19 cellular contexts compared by ENCODE assay signal in the genomic region with DNA sequence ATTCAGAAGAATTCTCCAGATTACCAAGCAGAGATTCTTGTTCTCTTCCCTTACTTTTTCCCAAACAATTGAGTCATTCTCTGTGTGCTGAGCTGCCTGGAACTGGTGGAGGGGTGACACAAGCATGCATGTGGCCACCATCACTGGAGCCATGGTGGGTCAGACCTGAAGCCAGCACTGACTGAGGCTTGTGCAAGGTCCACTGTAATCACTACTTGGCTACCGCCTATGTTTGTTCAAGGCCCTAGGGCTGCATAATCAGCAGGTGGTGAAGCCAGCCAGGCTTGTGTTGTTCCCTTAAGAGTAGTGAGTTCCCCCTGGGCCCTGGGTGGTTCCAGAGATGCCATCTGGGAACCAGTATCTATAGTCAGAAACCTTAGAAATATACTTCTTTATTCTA.
DNase-seq lines count a peak whose midpoint lies in the region; ATAC-seq and TF ChIP-seq lines count a peak whose summit lies in the region.
"Had no signal": no experiment of that assay in that cellular context is flagged by ENCODE, and none has a peak within 500 bp of the region (broad histone marks: within the 10 kb centered on the region; RNA-seq: fewer than 3 reads in every experiment).

No MANE protein-coding gene starts in this region.

- no peak overlapping the region for H3K27ac ChIP-seq in body of pancreas
- no peak overlapping the region for H3K27ac ChIP-seq in right lobe of liver
- H3K27ac ChIP-seq in upper lobe of right lung = no peak overlapping the region
- H3K27ac ChIP-seq: BLaER1, C4-2B, GM23248 had no signal

- TF ChIP-seq POLR2A in body of pancreas (IDR thresholded peaks at IDR 0.05) (no peak), right lobe of liver (IDR thresholded peaks at IDR 0.05) (no peak)

- DNase-seq in body of pancreas (peak; percentile 11 to 16 (median 14)), right lobe of liver (peak in 1 of 3 donors; percentile 23), upper lobe of right lung (no peak), left colon (no peak)
- DNase-seq: Caco-2; CD4-positive, CD25-positive, alpha-beta regulatory T cell; CD8-positive, alpha-beta T cell; DMS 273 treated with DMSO at 0.1 percent for 48 hours; DMS79; EL; GDM1; GM23248; H7; HCEC 1CT had no signal

- 17 to 36% methylated on average over 1 of the region's 1 CpG for WGBS in body of pancreas, 2 donors
- WGBS in right lobe of liver (ENCODE audit: insufficient coverage, low coverage, low lambda C conversion rate, missing lambda C conversion rate) = no CpG with 5 or more reads among the region's 1 CpG

- TF ChIP-seq CTCF in body of pancreas (IDR thresholded peaks at IDR 0.05) (no peak), right lobe of liver (IDR thresholded peaks at IDR 0.05) (no peak), upper lobe of right lung (IDR thresholded peaks at IDR 0.05) (no peak)

- H3K4me3 ChIP-seq in body of pancreas = no peak overlapping the region
- H3K4me3 ChIP-seq in right lobe of liver = no peak overlapping the region
- no peak overlapping the region for H3K4me3 ChIP-seq in upper lobe of right lung
- H3K4me3 ChIP-seq: BLaER1, GM12878, GM23248 had no signal

- ATAC-seq in body of pancreas = peak; percentile 45
- peak; percentile 51 to 94 (median 65) for ATAC-seq in right lobe of liver
- ATAC-seq in upper lobe of right lung = peak; percentile 19
- ATAC-seq in GM21825 (IDR thresholded peaks at IDR 0.05; ENCODE audit: unreplicated experiment) = no peak
- no peak for ATAC-seq in GM18868 (IDR thresholded peaks at IDR 0.05; ENCODE audit: unreplicated experiment)
- ATAC-seq in left colon = no peak
- ATAC-seq: CD8-positive, alpha-beta T cell; GM12878 had no signal

- no peaks in the 10 kb centered on the region for H3K9me3 ChIP-seq in body of pancreas
- no peaks in the 10 kb centered on the region for H3K9me3 ChIP-seq in right lobe of liver
- H3K9me3 ChIP-seq in upper lobe of right lung = no peaks in the 10 kb centered on the region
- H3K9me3 ChIP-seq: Caco-2 had no signal

- no peaks in the 10 kb centered on the region for H3K36me3 ChIP-seq in body of pancreas (replicated peaks in 1 of 2; ENCODE audit: insufficient read depth in 1 of 2, low read depth in 2 of 2)
- H3K36me3 ChIP-seq in right lobe of liver = no peaks in the 10 kb centered on the region
- no peaks in the 10 kb centered on the region for H3K36me3 ChIP-seq in upper lobe of right lung
- H3K36me3 ChIP-seq: BLaER1 had no signal

- H3K27me3 ChIP-seq in body of pancreas (no peaks in the 10 kb centered on the region), right lobe of liver (no peaks in the 10 kb centered on the region), upper lobe of right lung (no peaks in the 10 kb centered on the region)
- H3K27me3 ChIP-seq: BLaER1 had no signal

- H3K4me1 ChIP-seq in body of pancreas = peaks cover 5% of the 10 kb centered on the region
- no peaks in the 10 kb centered on the region for H3K4me1 ChIP-seq in right lobe of liver
- H3K4me1 ChIP-seq in upper lobe of right lung = no peaks in the 10 kb centered on the region
- H3K4me1 ChIP-seq: BLaER1, Caco-2 had no signal

- intact Hi-C loops in body of pancreas (cut with DNase I) (no loop called here), right lobe of liver (cut with DNase I) (no loop called here), upper lobe of right lung (cut with DNase I) (no loop called here), left colon (cut with DNase I, micrococcal nuclease) (no loop called here)

Comparison
In these comparisons a context has a peak if more than half of its experiments do, and no peak if none do; other contexts are left out.
1. ATAC-seq: peak in body of pancreas (single experiment), right lobe of liver (4 of 4) and upper lobe of right lung (single experiment); none in GM21825 (single experiment), GM18868 (single experiment) and left colon (single experiment).
2. DNase-seq: peak in body of pancreas (4 of 4); none in upper lobe of right lung (single experiment) and left colon (0 of 2).